Comparison of ENCODE assay signal across 8 cellular contexts in genomic region chr7:23105644-23106490, GRCh38. TPM values are rescaled to one million over a fixed set of nuclear protein-coding genes. Genes with fewer than 3 reads are reported as not detected.
A peak's percentile ranks its signal among the peaks of the same experiment; 100 is the strongest.
DNase-seq lines count a peak whose midpoint lies in the region; ATAC-seq, FAIRE-seq and TF ChIP-seq lines count a peak whose summit lies in the region.

TSS of gene KLHL7 (plus strand) at chr7:23105785. CDS start at chr7:23106027, 242 bp downstream.

- peak; percentile 90 for ATAC-seq in GM18873 (IDR thresholded peaks at IDR 0.05; ENCODE audit: low FRiP score, unreplicated experiment)
- peak; percentile 93 for ATAC-seq in HG03139 (IDR thresholded peaks at IDR 0.05; ENCODE audit: unreplicated experiment)

- peak within 1 kb of the TSS; percentile 95 for H3K4me2 ChIP-seq in smooth muscle cell

- peak within 1 kb of the TSS; percentile 96 for H3K4me3 ChIP-seq in AG04449 (ENCODE audit: low read depth, low read length)
- peak within 1 kb of the TSS; percentile 80 for H3K4me3 ChIP-seq in WI38 (ENCODE audit: low read depth, low read length)
- H3K4me3 ChIP-seq in bronchial epithelial cell (ENCODE audit: low read depth, low read length), result peak within 1 kb of the TSS; percentile 80
- H3K4me3 ChIP-seq in smooth muscle cell, result peak within 1 kb of the TSS; percentile 97

- peaks cover 39% of the 10 kb centered on the region for H3K79me2 ChIP-seq in smooth muscle cell (ENCODE audit: low read depth)

- WGBS in smooth muscle cell (ENCODE audit: low lambda C conversion rate), result under 1% methylated on average over 73 of the region's 74 CpGs

- no peaks in the 10 kb centered on the region for H3K27me3 ChIP-seq in bronchial epithelial cell (ENCODE audit: control insufficient read depth, insufficient read depth, low read length)
- no peaks in the 10 kb centered on the region for H3K27me3 ChIP-seq in smooth muscle cell (ENCODE audit: low read depth)

- H3K27ac ChIP-seq in smooth muscle cell (ENCODE audit: low read depth), result peak within 1 kb of the TSS; percentile 73

- peak within 1 kb of the TSS; percentile 97 for H2AFZ ChIP-seq in smooth muscle cell (ENCODE audit: low read depth)

- peaks cover 15% of the 10 kb centered on the region for H3K4me1 ChIP-seq in smooth muscle cell (ENCODE audit: low read depth)

- CTCF ChIA-PET in AG04449 (lab: Yijun Ruan, JAX), result interaction anchor here (1.0 to 4.5 kb wide), 10 partner anchors 10 to 546 kb away, joined by 3 to 25 read pairs (median 4); no protein-coding TSS in a partner anchor

- H3F3A ChIP-seq in smooth muscle cell (ENCODE audit: low read depth), result no peaks in the 10 kb centered on the region

- peaks cover 37% of the 10 kb centered on the region for H4K20me1 ChIP-seq in smooth muscle cell (ENCODE audit: low read depth)

- FAIRE-seq in bronchial epithelial cell (lab: Jason Lieb, UNC), result no peak

- POLR2A ChIA-PET in AG04449 (lab: Yijun Ruan, JAX), result interaction anchor here (0.6 to 2.0 kb wide), 5 partner anchors 9 to 1468 kb away, joined by 3 to 9 read pairs (median 4); partner anchors contain the start of gene PALS2

- H3K9ac ChIP-seq in smooth muscle cell (ENCODE audit: low read depth), result peak within 1 kb of the TSS; percentile 84

- H3K9me3 ChIP-seq in smooth muscle cell (replicated peaks; ENCODE audit: low read depth), result peaks cover 6% of the 10 kb centered on the region

- TF ChIP-seq CTCF in AG04449 (IDR thresholded peaks at IDR 0.05; ENCODE audit: insufficient read depth, low read length, missing control alignments) (no peak), WI38 (IDR thresholded peaks at IDR 0.05; ENCODE audit: low read depth, low read length) (no peak), bronchial epithelial cell (IDR thresholded peaks at IDR 0.05; ENCODE audit: insufficient read depth, low read length, severe bottlenecking) (no peak), smooth muscle cell (IDR thresholded peaks at IDR 0.05; ENCODE audit: borderline replicate concordance, insufficient read depth, poor library complexity, severe bottlenecking) (no peak)

- no peak for DNase-seq in AG04449 (ENCODE audit: low read depth, low spot score)
- peak; percentile 96 for DNase-seq in NCI-H2227 (lab: John Stamatoyannopoulos, UW; ENCODE audit: unreplicated experiment)
- DNase-seq in bronchial epithelial cell (ENCODE audit: low read depth), result peak; percentile 82
- peak; percentile 94 for DNase-seq in iPS-NIHi11 (ENCODE audit: low spot score)
- peak; percentile 75 for DNase-seq in smooth muscle cell (lab: John Stamatoyannopoulos, UW; ENCODE audit: unreplicated experiment)

- H3K36me3 ChIP-seq in bronchial epithelial cell (ENCODE audit: control insufficient read depth, insufficient read depth, low read length), result no peaks in the 10 kb centered on the region
- H3K36me3 ChIP-seq in smooth muscle cell (ENCODE audit: low read depth), result no peaks in the 10 kb centered on the region

RNA-seq across cellular contexts. Expression of gene KLHL7, which starts in this region (rescaled TPM):
- 20.8 and 28.7 TPM in 2 replicates for total RNA-seq in bronchial epithelial cell
- total RNA-seq in smooth muscle cell, result 56.4 and 70.0 TPM in 2 replicates
- polyA plus RNA-seq in smooth muscle cell, result 29.1 and 40.1 TPM in 2 replicates
